In the genomic region with DNA sequence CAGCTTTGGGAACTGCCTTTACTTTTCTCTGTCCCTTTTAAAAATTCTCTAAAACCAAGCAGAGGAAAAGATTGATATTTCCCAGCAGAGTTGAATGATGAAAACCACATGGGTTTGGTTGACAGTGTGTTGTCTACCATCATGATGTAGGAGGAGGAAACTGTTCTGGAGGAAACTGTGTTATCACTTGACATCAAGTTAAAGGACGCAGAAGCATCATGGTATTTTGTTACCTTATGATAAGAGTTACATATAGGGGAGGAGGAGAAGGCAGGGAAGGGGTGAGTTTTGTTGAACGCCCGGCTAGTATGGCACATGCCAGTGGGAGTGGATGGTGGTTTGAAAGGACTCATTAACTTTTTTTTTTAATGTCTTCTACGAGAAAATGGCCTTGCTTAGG, we compare ENCODE assay signal across 8 cellular contexts. TPM values are rescaled to one million over a fixed set of nuclear protein-coding genes. Genes with fewer than 3 reads are reported as not detected.
A peak's percentile ranks its signal among the peaks of the same experiment; 100 is the strongest.
DNase-seq lines count a peak whose midpoint lies in the region; ATAC-seq and TF ChIP-seq lines count a peak whose summit lies in the region.

No MANE protein-coding gene starts in this region.

- H3K27me3 ChIP-seq in HUES48 (ENCODE audit: control insufficient read depth, insufficient read depth, low read length): no peaks in the 10 kb centered on the region

- H3K4me1 ChIP-seq in HUES48 (ENCODE audit: control insufficient read depth, insufficient read depth, low read length): peaks cover 8% of the 10 kb centered on the region

- TF ChIP-seq CTCF in brain (conservative IDR thresholded peaks at IDR 0.05): no peak

- peaks cover 7% of the 10 kb centered on the region for H3K36me3 Mint-ChIP-seq in brain
- no peaks in the 10 kb centered on the region for H3K36me3 Mint-ChIP-seq in naive thymus-derived CD8-positive, alpha-beta T cell

- no peak for ATAC-seq in naive thymus-derived CD8-positive, alpha-beta T cell
- no peak for ATAC-seq in GM18909 (IDR thresholded peaks at IDR 0.05; ENCODE audit: poor library complexity, unreplicated experiment)

- peak overlapping the region; percentile 34 for H3K9ac ChIP-seq in HUES48 (ENCODE audit: low read depth, low read length)

- peaks cover 25% of the 10 kb centered on the region for H3K4me1 Mint-ChIP-seq in brain
- H3K4me1 Mint-ChIP-seq in naive thymus-derived CD8-positive, alpha-beta T cell: peaks cover 2 to 14% (median 9%) of the 10 kb centered on the region in 4 donors

- POLR2A ChIA-PET in naive thymus-derived CD8-positive, alpha-beta T cell (lab: Charles Lee): no interaction called here

- peak overlapping the region; percentile 82 to 98 (median 96) for H3K27ac Mint-ChIP-seq in brain
- H3K27ac Mint-ChIP-seq in naive thymus-derived CD8-positive, alpha-beta T cell: peak overlapping the region in 1 of 10 donors; percentile 19

- DNase-seq in Ammon's horn (ENCODE audit: low spot score): peak; percentile 15
- DNase-seq in naive thymus-derived CD8-positive, alpha-beta T cell: no peak
- DNase-seq in putamen (ENCODE audit: low spot score): no peak
- DNase-seq in NCI-H1105 treated with DMSO at 0.1 percent for 48 hours (lab: John Stamatoyannopoulos, UW): no peak
- DNase-seq in stimulated activated CD4-positive, alpha-beta T cell treated with anti-CD3 and anti-CD28 coated beads, Interleukin-2, amount 100 ng/mL, for 24 hours: no peak

- H3K4me3 Mint-ChIP-seq in brain: peak overlapping the region; percentile 88 to 95 (median 91)
- peak overlapping the region; percentile 43 to 83 (median 65) for H3K4me3 Mint-ChIP-seq in naive thymus-derived CD8-positive, alpha-beta T cell

- H3K36me3 ChIP-seq in HUES48 (ENCODE audit: control insufficient read depth, insufficient read depth, low read length): no peaks in the 10 kb centered on the region

- H3K27me3 Mint-ChIP-seq in brain: no peaks in the 10 kb centered on the region
- peaks cover 12 to 35% (median 18%) of the 10 kb centered on the region in 5 donors for H3K27me3 Mint-ChIP-seq in naive thymus-derived CD8-positive, alpha-beta T cell

- no peaks in the 10 kb centered on the region for H3K9me3 Mint-ChIP-seq in brain
- no peaks in the 10 kb centered on the region for H3K9me3 Mint-ChIP-seq in naive thymus-derived CD8-positive, alpha-beta T cell

- H3K27ac ChIP-seq in HUES48 (ENCODE audit: low read depth, low read length): no peak overlapping the region

- peak overlapping the region; percentile 89; the same call in 1 of the 2 replicates for H3K4me3 ChIP-seq in HUES48 (ENCODE audit: low read depth, low read length)

- H3K9me3 ChIP-seq in HUES48 (ENCODE audit: control insufficient read depth, insufficient read depth, low read length): no peaks in the 10 kb centered on the region

RNA-seq across cellular contexts. Expression of gene TMEM17, which starts 0.9 kb away (rescaled TPM):
- polyA plus RNA-seq in brain (ENCODE audit: insufficient read depth, low read depth, low replicate concordance): 1.8 TPM
- not detected for total RNA-seq in naive thymus-derived CD8-positive, alpha-beta T cell
- not detected for polyA plus RNA-seq in naive thymus-derived CD8-positive, alpha-beta T cell
